Comparison of ENCODE assay signal across 1 cellular context in genomic region chr15:99303881-99304280, GRCh38.
TF ChIP-seq lines count a peak whose summit lies in the region.

No MANE protein-coding gene starts in this region.

TF ChIP-seq in SK-N-SH treated with all-trans-retinoic acid at 6 μM for 48 hours, 23 proteins besides CTCF, POLR2A, EP300 and RAD21 (continued from another document):
- TF ChIP-seq CREB5 (CRISPR knock-in tag; IDR thresholded peaks at IDR 0.05; ENCODE audit: low read depth), result no peak
- TF ChIP-seq GLIS3 (CRISPR knock-in tag; IDR thresholded peaks at IDR 0.05), result no peak
- TF ChIP-seq ZFP30 (CRISPR knock-in tag; IDR thresholded peaks at IDR 0.05), result no peak
- no peak for TF ChIP-seq POU6F1 (CRISPR knock-in tag; IDR thresholded peaks at IDR 0.05; ENCODE audit: borderline replicate concordance, low read depth)
